In genomic region chr20:64031822-64032314, GRCh38 we compare ENCODE assay signal across 27 cellular contexts. TPM values are rescaled to one million over a fixed set of nuclear protein-coding genes. Genes with fewer than 3 reads are reported as not detected.
"Had no signal": no experiment of that assay in that cellular context is flagged by ENCODE, and none has a peak within 500 bp of the region (broad histone marks: within the 10 kb centered on the region; RNA-seq: fewer than 3 reads in every experiment).

No MANE protein-coding gene starts in this region.

- DNase-seq: activated CD4-positive, alpha-beta T cell treated with anti-CD3 and anti-CD28 coated beads for 36 hours; activated CD4-positive, alpha-beta T cell treated with anti-CD3 and anti-CD28 coated beads, Interleukin-2, amount 10 ng/mL, durations not matched to agents 7 days and 5 days; activated CD4-positive, alpha-beta T cell treated with anti-CD3 and anti-CD28 coated beads, Interleukin-2, amount 50 U/mL, for 48 hours; activated CD8-positive, alpha-beta memory T cell treated with anti-CD3 and anti-CD28 coated beads, Interleukin-2, amount 50 U/mL, for 4 hours; activated CD8-positive, alpha-beta T cell treated with anti-CD3 and anti-CD28 coated beads, Interleukin-2, amount 10 ng/mL, durations not matched to agents 7 days and 5 days; activated effector memory CD4-positive, alpha-beta T cell treated with Interleukin-2 at 50 U/mL for 16 hours; activated naive CD8-positive, alpha-beta T cell treated with anti-CD3 and anti-CD28 coated beads, Interleukin-2, amount 10 ng/mL, durations not matched to agents 7 days and 5 days; activated T-cell treated with anti-CD3 and anti-CD28 coated beads, Interleukin-2, amount 50 U/mL, for 48 hours; amygdala; Kasumi-1; KG1; MG63; NCI-H1048; NCI-H1105 treated with DMSO at 0.1 percent for 48 hours; NCI-H1436; NCI-H1694; NCI-H1930; NCI-H2081 treated with DMSO at 0.1 percent for 48 hours; NCI-H345; NCI-H524 treated with DMSO at 0.1 percent for 48 hours; Peyer's patch; Right ventricle myocardium superior; RPMI8226 had no signal

- ATAC-seq: activated CD4-positive, alpha-beta T cell treated with anti-CD3 and anti-CD28 coated beads for 36 hours; activated CD4-positive, CD25-positive, alpha-beta regulatory T cell treated with anti-CD3 and anti-CD28 coated beads, Interleukin-2, amount 50 U/mL, for 24 hours; activated CD8-positive, alpha-beta T cell treated with anti-CD3 and anti-CD28 coated beads, Interleukin-2, amount 10 ng/mL, durations not matched to agents 7 days and 5 days; WTC11 had no signal

- H3K4me1 ChIP-seq: ascending aorta had no signal

- H3K4me3 ChIP-seq: ascending aorta, cardiac muscle cell, MG63, Peyer's patch had no signal

- H3K27ac ChIP-seq: ascending aorta, cardiac muscle cell, Peyer's patch had no signal

- H3K27me3 ChIP-seq: ascending aorta, MG63 had no signal

- H3K9me3 ChIP-seq: ascending aorta, MG63, Peyer's patch had no signal

RNA-seq across cellular contexts. Expression of gene C20orf204, which starts 4.1 kb away (rescaled TPM):
- total RNA-seq: ascending aorta had no signal

RNA-seq across cellular contexts. Expression of gene SOX18, which starts 17.6 kb away (rescaled TPM):
- total RNA-seq: activated CD4-positive, alpha-beta T cell treated with anti-CD3 and anti-CD28 coated beads for 36 hours had no signal
- polyA plus RNA-seq: cardiac muscle cell had no signal
